In the genomic region with DNA sequence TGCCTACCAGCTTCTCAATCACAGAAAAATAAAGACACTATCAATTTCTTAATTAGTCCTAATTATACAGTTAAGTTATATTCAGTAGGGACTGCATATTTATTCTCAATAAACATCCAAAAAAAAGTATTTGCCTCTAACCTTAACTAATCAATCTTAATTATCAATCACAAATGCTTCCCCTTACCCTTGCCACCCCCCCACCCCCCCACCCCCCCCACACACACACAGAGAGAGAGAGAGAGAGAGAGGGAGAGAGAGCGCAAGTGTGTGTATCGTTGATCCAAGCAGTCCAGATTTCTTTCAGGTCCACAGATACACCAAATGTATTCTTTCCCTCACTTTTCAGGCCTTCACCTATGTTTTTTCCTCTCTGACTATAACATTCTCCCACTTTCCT, we compare ENCODE assay signal across 22 cellular contexts.
"Had no signal": no experiment of that assay in that cellular context is flagged by ENCODE, and none has a peak within 500 bp of the region (broad histone marks: within the 10 kb centered on the region; RNA-seq: fewer than 3 reads in every experiment).

No MANE protein-coding gene starts in this region.

- ATAC-seq: activated CD4-positive, CD25-positive, alpha-beta regulatory T cell treated with anti-CD3 and anti-CD28 coated beads, Interleukin-2, amount 50 U/mL, for 24 hours; activated naive CD4-positive, alpha-beta T cell treated with anti-CD3 and anti-CD28 coated beads, Interleukin-2, amount 50 U/mL, for 72 hours; foreskin keratinocyte; left ventricle myocardium superior; right cardiac atrium; upper lobe of right lung had no signal

- H3K36me3 ChIP-seq: prostate gland had no signal

- H3K4me3 ChIP-seq: prostate gland, SK-N-MC, thoracic aorta, upper lobe of right lung had no signal

- H3K9me3 Mint-ChIP-seq: activated naive CD4-positive, alpha-beta T cell treated with anti-CD3 and anti-CD28 coated beads, Interleukin-2, amount 50 U/mL, for 72 hours; nephron progenitor cell had no signal

- H3K27ac Mint-ChIP-seq: activated naive CD4-positive, alpha-beta T cell treated with anti-CD3 and anti-CD28 coated beads, Interleukin-2, amount 50 U/mL, for 72 hours; nephron progenitor cell had no signal

- H3K4me3 Mint-ChIP-seq: nephron progenitor cell had no signal

- DNase-seq: activated CD4-positive, alpha-beta T cell treated with anti-CD3 and anti-CD28 coated beads, Interleukin-2, amount 50 U/mL, for 48 hours; activated effector memory CD4-positive, alpha-beta T cell treated with Interleukin-2 at 50 U/mL for 16 hours; anterior cingulate cortex; cortex of kidney; effector CD4-positive, alpha-beta T cell; foreskin keratinocyte; kidney glomerular epithelial cell; left ventricle myocardium superior; mesenchymal stem cell; nephron progenitor cell; occipital lobe; right cardiac atrium; small intestine; stimulated activated CD4-positive, alpha-beta T cell treated with anti-CD3 and anti-CD28 coated beads, Interleukin-4, amount 100 ng/mL, for 4 hours; stimulated activated CD8-positive, alpha-beta memory T cell treated with anti-CD3 and anti-CD28 coated beads, Interleukin-4, amount 100 ng/mL, for 48 hours; T1000; upper lobe of right lung had no signal

- H3K4me1 ChIP-seq: prostate gland had no signal

- H3K9me3 ChIP-seq: prostate gland, thoracic aorta, upper lobe of right lung had no signal

- H3K27ac ChIP-seq: foreskin keratinocyte, prostate gland, SK-N-MC, thoracic aorta, upper lobe of right lung had no signal

- H3K27me3 ChIP-seq: foreskin keratinocyte, upper lobe of right lung had no signal
